In genomic region chr1:37807555-37808368, GRCh38 we compare ENCODE assay signal across 8 cellular contexts. TPM values are rescaled to one million over a fixed set of nuclear protein-coding genes. Genes with fewer than 3 reads are reported as not detected.
A peak's percentile ranks its signal among the peaks of the same experiment; 100 is the strongest.
DNase-seq lines count a peak whose midpoint lies in the region; ATAC-seq, FAIRE-seq and TF ChIP-seq lines count a peak whose summit lies in the region.

TSS of gene C1orf122 (plus strand) at chr1:37807790. CDS start at chr1:37808405, 615 bp downstream.
TSS of gene YRDC (minus strand) at chr1:37808208. CDS start at chr1:37808180, 28 bp downstream.

- H3K4me3 Mint-ChIP-seq in activated naive CD8-positive, alpha-beta T cell treated with anti-CD3 and anti-CD28 coated beads, Interleukin-2, amount 50 U/mL, for 24 hours: peak within 1 kb of the TSS; percentile 91

- peak; percentile 30 to 80 for TF ChIP-seq POLR2A in thyroid gland (IDR thresholded peaks at IDR 0.05)

- H3K27me3 ChIP-seq in pancreas: no peaks in the 10 kb centered on the region
- H3K27me3 ChIP-seq in thyroid gland: no peaks in the 10 kb centered on the region

- H3K9me3 ChIP-seq in pancreas: no peaks in the 10 kb centered on the region
- H3K9me3 ChIP-seq in thyroid gland: no peaks in the 10 kb centered on the region

- no peaks in the 10 kb centered on the region for H3K27me3 Mint-ChIP-seq in activated naive CD8-positive, alpha-beta T cell treated with anti-CD3 and anti-CD28 coated beads, Interleukin-2, amount 50 U/mL, for 24 hours

- no peak for FAIRE-seq in pancreas (lab: Jason Lieb, UNC)

- no peaks in the 10 kb centered on the region for H3K9me3 Mint-ChIP-seq in activated naive CD8-positive, alpha-beta T cell treated with anti-CD3 and anti-CD28 coated beads, Interleukin-2, amount 50 U/mL, for 24 hours

- intact Hi-C loops in Right ventricle myocardium superior (cut with DNase I): loop anchor here (2.0 kb wide), 1 partner anchor 51 kb away; the partner anchor contains the start of gene MTF1
- intact Hi-C loops in pancreas (cut with DNase I): no loop called here
- intact Hi-C loops in thyroid gland (cut with DNase I): loop anchor here (5.0 to 10.0 kb wide), 3 partner anchors 55 to 213 kb away; partner anchors contain the start of genes CDCA8 and GNL2

- peaks cover 47% of the 10 kb centered on the region for H3K36me3 Mint-ChIP-seq in activated naive CD8-positive, alpha-beta T cell treated with anti-CD3 and anti-CD28 coated beads, Interleukin-2, amount 50 U/mL, for 24 hours (ENCODE audit: low read depth)

- ATAC-seq in HG02642 (IDR thresholded peaks at IDR 0.05; ENCODE audit: poor library complexity, unreplicated experiment): peak; percentile 91
- ATAC-seq in activated naive CD8-positive, alpha-beta T cell treated with anti-CD3 and anti-CD28 coated beads, Interleukin-2, amount 50 U/mL, for 24 hours: peak; percentile 94
- ATAC-seq in Right ventricle myocardium superior (ENCODE audit: poor library complexity): peak; percentile 97
- ATAC-seq in pancreas: peak; percentile 90 to 95 (median 92)

- H3K36me3 ChIP-seq in pancreas (peaks cover 6 to 30% (median 29%) of the 10 kb centered on the region in 3 donors), thyroid gland (peaks cover 32 to 35% of the 10 kb centered on the region in 2 donors)

- TF ChIP-seq CTCF in GM10266 (IDR thresholded peaks at IDR 0.05; ENCODE audit: control insufficient read depth, insufficient read depth, low read depth, missing control alignments) (no peak), pancreas (IDR thresholded peaks at IDR 0.05) (no peak), thyroid gland (IDR thresholded peaks at IDR 0.05) (no peak)

- H3K4me3 ChIP-seq in pancreas (peak within 1 kb of the TSS; percentile 78 to 88 (median 85)), thyroid gland (replicated peaks in 1 of 3) (peak within 1 kb of the TSS; percentile 84 to 86 (median 85))

- H3K27ac Mint-ChIP-seq in activated naive CD8-positive, alpha-beta T cell treated with anti-CD3 and anti-CD28 coated beads, Interleukin-2, amount 50 U/mL, for 24 hours: peak within 1 kb of the TSS; percentile 93

- DNase-seq in GM10266 (ENCODE audit: extremely low spot score) (peak; percentile 99), NCI-H1417 (lab: John Stamatoyannopoulos, UW) (peak; percentile 91 to 95 (median 94)), SW480 (ENCODE audit: low spot score) (peak; percentile 92), Right ventricle myocardium superior (peak; percentile 97), pancreas (peak; percentile 93 to 97 (median 94)), thyroid gland (peak; percentile 94 to 95)
- peak; percentile 95 for DNase-seq in activated naive CD8-positive, alpha-beta T cell treated with anti-CD3 and anti-CD28 coated beads, Interleukin-2, amount 50 U/mL, for 24 hours

- 0 to 1% methylated on average over 71 to 95 of the region's 95 CpGs for WGBS in pancreas, 2 donors
- 0 to 1% methylated on average over 12 to 24 of the region's 95 CpGs for WGBS in thyroid gland, 2 donors

- H3K27ac ChIP-seq in pancreas: peak within 1 kb of the TSS; percentile 89 to 94 (median 93)
- peak within 1 kb of the TSS; percentile 80 to 97 (median 88) for H3K27ac ChIP-seq in thyroid gland

- H3K4me1 Mint-ChIP-seq in activated naive CD8-positive, alpha-beta T cell treated with anti-CD3 and anti-CD28 coated beads, Interleukin-2, amount 50 U/mL, for 24 hours: peaks cover 48% of the 10 kb centered on the region

- peaks cover 7 to 17% (median 12%) of the 10 kb centered on the region in 3 donors for H3K4me1 ChIP-seq in pancreas
- H3K4me1 ChIP-seq in thyroid gland: peaks cover 13 to 17% of the 10 kb centered on the region in 2 donors

RNA-seq across cellular contexts. Expression of gene C1orf122, which starts in this region (rescaled TPM):
- 52.2 TPM for total RNA-seq in Right ventricle myocardium superior
- total RNA-seq in pancreas: 10 to 100 TPM; 18.2 to 26.9 (median 23.1) TPM
- polyA plus RNA-seq in pancreas: 10 to 100 TPM; 33.1 to 46.1 TPM
- 100 to 1,000 TPM in 1 of 4 donors, 10 to 100 TPM in 3; 35.4 to 164 (median 69.9) TPM for total RNA-seq in thyroid gland

RNA-seq across cellular contexts. Expression of gene YRDC, which starts in this region (rescaled TPM):
- total RNA-seq in Right ventricle myocardium superior (4.5 TPM), pancreas (10 to 100 TPM in 1 of 6 donors, 1 to 10 TPM in 5; 5.2 to 11.9 (median 6.2) TPM), thyroid gland (10 to 100 TPM in 2 of 4 donors, 1 to 10 TPM in 2; 7.1 to 15.6 (median 10.9) TPM)
- polyA plus RNA-seq in pancreas: 1 to 10 TPM; 4.8 to 9.3 TPM

Comparison
In these comparisons a context has a peak if more than half of its experiments do, and no peak if none do; other contexts are left out.
1. Peak in every context shown above with its lines: DNase-seq, ATAC-seq, H3K4me3 ChIP-seq and H3K27ac ChIP-seq.
2. intact Hi-C loops: an anchor here in Right ventricle myocardium superior (2.0 kb wide) and thyroid gland (5.0 to 10.0 kb wide); none called in pancreas.